21 cellular contexts compared by ENCODE assay signal in genomic region chr5:96248152-96248551, GRCh38.
DNase-seq lines count a peak whose midpoint lies in the region; ATAC-seq and TF ChIP-seq lines count a peak whose summit lies in the region.
"Had no signal": no experiment of that assay in that cellular context is flagged by ENCODE, and none has a peak within 500 bp of the region (broad histone marks: within the 10 kb centered on the region; RNA-seq: fewer than 3 reads in every experiment).

No MANE protein-coding gene starts in this region.

- H3K9ac ChIP-seq in neural progenitor cell = no peak overlapping the region

- H2AFZ ChIP-seq in neural progenitor cell (replicated peaks) = peak overlapping the region; percentile 74

- peaks cover 5% of the 10 kb centered on the region for H3K4me1 ChIP-seq in neural progenitor cell
- H3K4me1 ChIP-seq in aorta (ENCODE audit: control insufficient read depth in 1 of 2, insufficient read depth in 2 of 2, low read length in 2 of 2) = peaks cover 0 to 11% of the 10 kb centered on the region in 2 donors
- peaks cover 3% of the 10 kb centered on the region for H3K4me1 ChIP-seq in HAP-1

- 9 to 18% methylated on average over 3 of the region's 3 CpGs for WGBS in aorta, 2 donors

- TF ChIP-seq CTCF in MCF 10A (IDR thresholded peaks at IDR 0.05; ENCODE audit: unreplicated experiment) (no peak), neural progenitor cell (IDR thresholded peaks at IDR 0.05) (no peak)

- no peaks in the 10 kb centered on the region for H3K79me2 ChIP-seq in neural progenitor cell (ENCODE audit: low read depth)

- H3K9me3 ChIP-seq in neural progenitor cell (ENCODE audit: low read depth) (no peaks in the 10 kb centered on the region), aorta (ENCODE audit: control insufficient read depth, low read length) (no peaks in the 10 kb centered on the region), HAP-1 (no peaks in the 10 kb centered on the region)
- H3K9me3 ChIP-seq: adrenal gland, gastrocnemius medialis had no signal

- BruUV-seq in MCF 10A (replicated peaks; lab: Mats Ljungman, UMichigan) = no TSS peak

- DNase-seq in MCF 10A (ENCODE audit: unreplicated experiment) (no peak), Right ventricle myocardium superior (peak; percentile 34), neural progenitor cell (ENCODE audit: low spot score) (no peak), aorta (no peak), RKO (ENCODE audit: low spot score) (no peak), HAP-1 (ENCODE audit: low spot score in 2 of 2) (no peak)
- DNase-seq: adrenal gland; cerebellar nuclear complex; gastrocnemius medialis; GDM1; NCI-H2029; nephron progenitor cell; retina; SIG-M5; stimulated activated CD4-positive, alpha-beta T cell treated with anti-CD3 and anti-CD28 coated beads, Interleukin-1b, Interleukin-23, amount 100 ng/mL, for 48 hours had no signal

- intact Hi-C loops in MCF 10A (cut with micrococcal nuclease) = no loop called here
- intact Hi-C loops in Right ventricle myocardium superior (cut with DNase I) = no loop called here
- intact Hi-C loops in aorta (cut with DNase I) = loop anchor here (5.0 kb wide), 2 partner anchors 79 to 286 kb away; partner anchors contain the start of gene ELL2 (in 1 of the 2)

- no peaks in the 10 kb centered on the region for H4K20me1 ChIP-seq in neural progenitor cell (ENCODE audit: low read depth)

- no peaks in the 10 kb centered on the region for H3K36me3 ChIP-seq in neural progenitor cell
- H3K36me3 ChIP-seq in aorta (ENCODE audit: control insufficient read depth in 1 of 2, insufficient read depth in 2 of 2, low read length in 1 of 2) = no peaks in the 10 kb centered on the region
- H3K36me3 ChIP-seq in HAP-1 (replicated peaks) = no peaks in the 10 kb centered on the region
- H3K36me3 ChIP-seq: adrenal gland, gastrocnemius medialis had no signal

- H3K4me3 ChIP-seq in neural progenitor cell (no peak overlapping the region), aorta (ENCODE audit: low read length in 2 of 2) (no peak overlapping the region), HAP-1 (no peak overlapping the region)
- H3K4me3 ChIP-seq: adrenal gland, gastrocnemius medialis, GM12878 had no signal

- H3K27me3 ChIP-seq in neural progenitor cell (no peaks in the 10 kb centered on the region), aorta (ENCODE audit: control insufficient read depth in 1 of 2, insufficient read depth in 2 of 2, low read length in 1 of 2) (no peaks in the 10 kb centered on the region), HAP-1 (ENCODE audit: low read depth) (no peaks in the 10 kb centered on the region)
- H3K27me3 ChIP-seq: adrenal gland, gastrocnemius medialis had no signal

- H3K27ac ChIP-seq in neural progenitor cell = no peak overlapping the region
- H3K27ac ChIP-seq in aorta (ENCODE audit: low read depth in 1 of 2, low read length in 2 of 2) = peak overlapping the region; percentile 92 to 95
- H3K27ac ChIP-seq: adrenal gland had no signal

- peak overlapping the region; percentile 56 for H3K27ac Mint-ChIP-seq in MCF 10A (ENCODE audit: low read depth, unreplicated experiment)
- peak overlapping the region; percentile 95 for H3K27ac Mint-ChIP-seq in neural progenitor cell
- H3K27ac Mint-ChIP-seq: activated T-helper 17 cell treated with anti-CD3 and anti-CD28 coated beads, Interleukin-2, amount 50 U/mL, for 72 hours; memory B cell; T-helper 1 cell treated with Interleukin-12 subunit alpha and Interleukin-12 subunit beta and Interleukin-4 antibody, amounts not matched to agents 30 μg/mL and 1 μg/mL, for 36 hours had no signal

- POLR2A ChIA-PET in MCF 10A (lab: Yijun Ruan, JAX) = interaction anchor here (0.8 to 6.0 kb wide), 7 partner anchors 11 to 388 kb away, joined by 3 to 44 read pairs (median 3); no protein-coding TSS in a partner anchor

- peaks cover 39% of the 10 kb centered on the region for H3K4me1 Mint-ChIP-seq in MCF 10A (ENCODE audit: insufficient read depth, unreplicated experiment)
- peaks cover 24% of the 10 kb centered on the region for H3K4me1 Mint-ChIP-seq in neural progenitor cell
- H3K4me1 Mint-ChIP-seq: activated T-helper 17 cell treated with anti-CD3 and anti-CD28 coated beads, Interleukin-2, amount 50 U/mL, for 72 hours; memory B cell had no signal

- CTCF ChIA-PET in MCF 10A (lab: Yijun Ruan, JAX) = interaction anchor here (0.7 to 2.0 kb wide), 4 partner anchors 30 to 287 kb away, joined by 3 to 7 read pairs (median 4); no protein-coding TSS in a partner anchor

- H3K4me2 ChIP-seq in neural progenitor cell = no peak overlapping the region

- H3K9me3 Mint-ChIP-seq in MCF 10A (ENCODE audit: unreplicated experiment) (no peaks in the 10 kb centered on the region), neural progenitor cell (peaks cover 8% of the 10 kb centered on the region)
- H3K9me3 Mint-ChIP-seq: activated T-helper 17 cell treated with anti-CD3 and anti-CD28 coated beads, Interleukin-2, amount 50 U/mL, for 72 hours; memory B cell; nephron progenitor cell; T-helper 1 cell treated with Interleukin-12 subunit alpha and Interleukin-12 subunit beta and Interleukin-4 antibody, amounts not matched to agents 30 μg/mL and 1 μg/mL, for 36 hours had no signal

- H3K36me3 Mint-ChIP-seq in MCF 10A (ENCODE audit: insufficient read depth, unreplicated experiment) = no peaks in the 10 kb centered on the region
- H3K36me3 Mint-ChIP-seq in neural progenitor cell = no peaks in the 10 kb centered on the region
- H3K36me3 Mint-ChIP-seq: memory B cell had no signal

- H3K27me3 Mint-ChIP-seq in MCF 10A (ENCODE audit: insufficient read depth, unreplicated experiment) (no peaks in the 10 kb centered on the region), neural progenitor cell (ENCODE audit: insufficient read depth, low read depth) (peaks cover 4% of the 10 kb centered on the region)

- ATAC-seq in Right ventricle myocardium superior (ENCODE audit: poor library complexity) = peak; percentile 61
- no peak for ATAC-seq in aorta (ENCODE audit: low FRiP score)
- ATAC-seq in HG02763 (IDR thresholded peaks at IDR 0.05; ENCODE audit: unreplicated experiment) = no peak
- ATAC-seq: activated CD4-positive, CD25-positive, alpha-beta regulatory T cell treated with anti-CD3 and anti-CD28 coated beads, Interleukin-2, amount 50 U/mL, for 24 hours; activated T-helper 17 cell treated with anti-CD3 and anti-CD28 coated beads, Interleukin-2, amount 50 U/mL, for 72 hours had no signal

- no peak overlapping the region for H3K4me3 Mint-ChIP-seq in MCF 10A (ENCODE audit: unreplicated experiment)
- H3K4me3 Mint-ChIP-seq in neural progenitor cell = no peak overlapping the region
- H3K4me3 Mint-ChIP-seq: activated T-helper 17 cell treated with anti-CD3 and anti-CD28 coated beads, Interleukin-2, amount 50 U/mL, for 72 hours; memory B cell; nephron progenitor cell; T-helper 1 cell treated with Interleukin-12 subunit alpha and Interleukin-12 subunit beta and Interleukin-4 antibody, amounts not matched to agents 30 μg/mL and 1 μg/mL, for 36 hours had no signal

- no peaks in the 10 kb centered on the region for H3F3A ChIP-seq in neural progenitor cell (ENCODE audit: low read depth)

- in situ Hi-C loops in HAP-1 (cut with MboI; ENCODE audit: low sequenced_read_pairs) = no loop called here

Comparison
In these comparisons a context has a peak if more than half of its experiments do, and no peak if none do; other contexts are left out.
1. intact Hi-C loops: an anchor here in aorta (5.0 kb wide); none called in MCF 10A and Right ventricle myocardium superior.